11 cellular contexts compared by ENCODE assay signal in the genomic region with DNA sequence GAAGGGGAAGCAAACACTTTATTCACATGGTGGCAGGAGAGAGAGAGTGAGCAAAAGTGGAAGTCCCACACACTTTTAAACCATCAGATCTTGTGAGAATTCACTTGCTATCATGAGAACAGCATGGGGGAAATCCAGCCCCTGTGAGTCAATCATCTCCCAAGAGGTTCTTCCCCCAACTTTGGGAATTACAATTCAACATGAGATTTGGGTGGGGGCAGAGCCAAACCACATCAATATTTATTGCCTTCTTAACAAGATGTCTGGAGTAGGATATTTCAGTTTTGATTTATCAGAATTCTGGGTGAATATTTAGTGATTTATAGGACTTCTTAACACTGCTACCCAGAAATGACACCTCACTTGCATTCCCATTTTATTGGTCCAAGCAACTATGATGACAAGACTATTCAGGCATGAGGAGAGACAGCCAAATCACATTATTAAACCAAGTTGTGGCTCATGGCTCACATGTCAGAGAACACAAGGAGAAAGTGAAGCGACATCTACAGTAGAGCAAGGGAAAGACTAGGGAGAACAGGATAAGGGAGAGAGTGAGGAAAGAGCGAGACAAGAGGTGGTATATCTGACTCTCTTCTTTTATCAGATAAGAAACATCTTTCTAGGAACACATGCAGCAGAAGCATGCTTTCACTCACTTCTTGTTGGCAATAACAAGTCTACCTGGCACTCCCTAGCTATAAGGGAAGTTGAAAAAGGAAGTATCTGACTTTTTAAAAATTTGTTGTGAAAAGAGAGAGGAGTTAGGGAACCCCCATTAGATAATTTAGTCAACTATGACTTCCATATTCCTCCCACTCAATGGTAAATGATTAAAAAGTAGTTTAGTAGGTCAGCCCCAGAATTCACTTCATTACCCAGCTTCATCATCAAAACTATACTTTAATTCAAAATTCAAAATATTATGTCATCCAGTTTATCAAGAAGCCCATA. TPM values are rescaled to one million over a fixed set of nuclear protein-coding genes. Genes with fewer than 3 reads are reported as not detected.
A peak's percentile ranks its signal among the peaks of the same experiment; 100 is the strongest.
DNase-seq lines count a peak whose midpoint lies in the region; ATAC-seq, FAIRE-seq and TF ChIP-seq lines count a peak whose summit lies in the region.
"Had no signal": no experiment of that assay in that cellular context is flagged by ENCODE, and none has a peak within 500 bp of the region (broad histone marks: within the 10 kb centered on the region; RNA-seq: fewer than 3 reads in every experiment).

No MANE protein-coding gene starts in this region.

- no peak for FAIRE-seq in GM12878 (lab: Jason Lieb, UNC)

- peak; percentile 13; the same call in 1 of the 2 replicates for TF ChIP-seq CTCF in LNCaP clone FGC (IDR thresholded peaks at IDR 0.05; ENCODE audit: control insufficient read depth, extremely low read depth, insufficient read depth)
- no peak for TF ChIP-seq CTCF in GM12878 (IDR thresholded peaks at IDR 0.05 in 2 of 3, conservative IDR thresholded peaks at IDR 0.05 in 1 of 3; ENCODE audit: control insufficient read depth in 2 of 3, extremely low read depth in 1 of 3, insufficient read depth in 1 of 3, low read depth in 3 of 3, low read length in 3 of 3)
- TF ChIP-seq CTCF in omental fat pad (IDR thresholded peaks at IDR 0.05), result no peak

- TF ChIP-seq POLR2A in GM12878 (IDR thresholded peaks at IDR 0.05; ENCODE audit: low read depth, low read length), result no peak

- no peaks in the 10 kb centered on the region; the same call in 1 of the 2 replicates for H3K79me2 ChIP-seq in GM12878 (ENCODE audit: control insufficient read depth, insufficient read depth, low read length)

- POLR2A ChIA-PET in GM12878 (lab: Charles Lee), result interaction anchor here (0.6 to 4.9 kb wide), 6 partner anchors 9 to 77 kb away, joined by 3 to 38 read pairs (median 4); no protein-coding TSS in a partner anchor

- peak; percentile 21 to 36; a peak in 3 of 4 replicates for TF ChIP-seq EP300 in GM12878 (IDR thresholded peaks at IDR 0.05; ENCODE audit: borderline replicate concordance in 1 of 2, control insufficient read depth in 1 of 2, low read depth in 2 of 2, low read length in 2 of 2)

- no peaks in the 10 kb centered on the region for H3K36me3 ChIP-seq in GM12878 (ENCODE audit: control insufficient read depth in 2 of 2, insufficient read depth in 2 of 2, low read length in 1 of 2)
- H3K36me3 ChIP-seq: ovary had no signal

- no peak overlapping the region for H3K9ac ChIP-seq in GM12878 (ENCODE audit: control insufficient read depth, insufficient read depth, low read length)

- WGBS in GM12878 (ENCODE audit: insufficient coverage, insufficient replicate concordance, low lambda C conversion rate, missing lambda C conversion rate), result 51% methylated on average over 2 of the region's 2 CpGs

- H3K27ac ChIP-seq in GM12878 (ENCODE audit: control insufficient read depth, insufficient read depth), result peak overlapping the region; percentile 3; the same call in 1 of the 2 replicates
- H3K27ac ChIP-seq: ovary had no signal

- TF ChIP-seq RAD21 in GM12878 (IDR thresholded peaks at IDR 0.05; ENCODE audit: insufficient read depth, low read depth, low read length), result peak; percentile 15; the same call in 1 of the 2 replicates

- CTCF ChIA-PET in GM12878 (lab: Yijun Ruan, JAX), result interaction anchor here (0.7 to 5.2 kb wide), 4 partner anchors 19 to 137 kb away, joined by 3 to 45 read pairs (median 4); no protein-coding TSS in a partner anchor

- H3K4me1 ChIP-seq in GM12878 (ENCODE audit: control insufficient read depth, insufficient read depth, low read length), result peaks cover 27% of the 10 kb centered on the region

- SMC1A ChIA-PET in GM12878 (lab: Charles Lee; ENCODE audit: uncharacterized antibody, unreplicated experiment), result interaction anchor here (0.6 to 10.1 kb wide), 16 partner anchors 9 to 99 kb away, joined by 3 to 183 read pairs (median 5); a partner anchor contains a TSS

- no peak overlapping the region; the same call in 1 of the 2 replicates for H2AFZ ChIP-seq in GM12878 (ENCODE audit: control insufficient read depth, low read depth, low read length)

- intact Hi-C loops in GM12878 (cut with micrococcal nuclease; ENCODE audit: unreplicated experiment), result no loop called here

- no peak overlapping the region for H3K4me2 ChIP-seq in GM12878 (ENCODE audit: control insufficient read depth, insufficient read depth)

- H4K20me1 ChIP-seq in GM12878 (ENCODE audit: control insufficient read depth, insufficient read depth), result no peaks in the 10 kb centered on the region

- no TSS peak for BruUV-seq in GM12878 (replicated peaks; lab: Mats Ljungman, UMichigan)

- in situ Hi-C loops in GM12878 (cut with MboI), result no loop called here

- H3K27me3 ChIP-seq in GM12878 (replicated peaks in 1 of 2; ENCODE audit: control insufficient read depth in 2 of 2, insufficient read depth in 2 of 2, low read length in 1 of 2), result no peaks in the 10 kb centered on the region
- H3K27me3 ChIP-seq: ovary had no signal

- DNase-seq in stimulated activated CD4-positive, alpha-beta T cell treated with anti-CD3 and anti-CD28 coated beads, Interleukin-12 subunit alpha, Interleukin-12 subunit beta, amount 100 ng/mL, for 48 hours (ENCODE audit: low read depth in 2 of 3, low spot score in 1 of 3), result peak in 2 of 3 donors; percentile 33 to 34
- DNase-seq in stimulated activated CD4-positive, alpha-beta T cell treated with anti-CD3 and anti-CD28 coated beads, Interleukin-2, amount 100 ng/mL, for 48 hours, result no peak
- DNase-seq in LNCaP clone FGC (ENCODE audit: low read depth) (no peak), GM12878 (ENCODE audit: low read depth, low spot score) (no peak), omental fat pad (ENCODE audit: low spot score) (no peak), OCI-M2 (lab: John Stamatoyannopoulos, UW; ENCODE audit: unreplicated experiment) (no peak), SIG-M5 treated with dmso at 0.1 percent for 504 hours (lab: John Stamatoyannopoulos, UW; ENCODE audit: unreplicated experiment) (no peak), kidney glomerular epithelial cell (lab: John Stamatoyannopoulos, UW) (no peak)
- DNase-seq: activated CD4-positive, CD25-positive, alpha-beta regulatory T cell treated with anti-CD3 and anti-CD28 coated beads, Interleukin-2, amount 50 U/mL, for 72 hours; NK-92 treated with Interleukin-12 subunit alpha and Interleukin-12 subunit beta, amount 100 ng/mL, for 24 hours; ovary had no signal

- ATAC-seq in GM12878 (peak; percentile 5), omental fat pad (ENCODE audit: low FRiP score) (no peak)

- peaks cover 11% of the 10 kb centered on the region; the same call in 2 of the 3 replicates for H3K9me3 ChIP-seq in GM12878 (replicated peaks; ENCODE audit: control insufficient read depth, insufficient read depth, low read length)
- H3K9me3 ChIP-seq: ovary had no signal

- H3K4me3 ChIP-seq in LNCaP clone FGC (ENCODE audit: low read depth, low read length) (no peak overlapping the region), GM12878 (no peak overlapping the region)
- H3K4me3 ChIP-seq: ovary had no signal

- RAD21 ChIA-PET in GM12878 (lab: Charles Lee; ENCODE audit: unreplicated experiment), result interaction anchor here (0.5 to 7.6 kb wide), 18 partner anchors 15 to 605 kb away, joined by 3 to 150 read pairs (median 4); a partner anchor contains a TSS

TF ChIP-seq in GM12878, 131 proteins besides CTCF, POLR2A, EP300 and RAD21 (continues in another document):
- TF ChIP-seq GATAD2B (conservative IDR thresholded peaks at IDR 0.05; ENCODE audit: low read depth) (peak; percentile 93), CREM (IDR thresholded peaks at IDR 0.05; ENCODE audit: low read depth) (0 out of 2 replicates have a peak, but pooled peaks have one; percentile 15), TCF12 (IDR thresholded peaks at IDR 0.05; ENCODE audit: low read depth, low read length) (peak; percentile 82), CBFB (IDR thresholded peaks at IDR 0.05; ENCODE audit: low read depth) (no peak), NFYA (IDR thresholded peaks at IDR 0.05; ENCODE audit: borderline replicate concordance, low read depth, low read length) (no peak), MTA2 (IDR thresholded peaks at IDR 0.05; ENCODE audit: low read depth) (peak; percentile 44; the same call in 1 of the 2 replicates), JUNB (IDR thresholded peaks at IDR 0.05) (peak; percentile 56), SMARCA5 (IDR thresholded peaks at IDR 0.05) (peak; percentile 82), PML (IDR thresholded peaks at IDR 0.05; ENCODE audit: low read length) (no peak), PAX8 (IDR thresholded peaks at IDR 0.05) (no peak), IKZF1 (conservative IDR thresholded peaks at IDR 0.05) (peak; percentile 80), DPF2 (IDR thresholded peaks at IDR 0.05) (peak; percentile 50; the same call in 1 of the 2 replicates), EED (IDR thresholded peaks at IDR 0.05; ENCODE audit: low read depth) (peak; percentile 73)
- TF ChIP-seq, protein P1, sequence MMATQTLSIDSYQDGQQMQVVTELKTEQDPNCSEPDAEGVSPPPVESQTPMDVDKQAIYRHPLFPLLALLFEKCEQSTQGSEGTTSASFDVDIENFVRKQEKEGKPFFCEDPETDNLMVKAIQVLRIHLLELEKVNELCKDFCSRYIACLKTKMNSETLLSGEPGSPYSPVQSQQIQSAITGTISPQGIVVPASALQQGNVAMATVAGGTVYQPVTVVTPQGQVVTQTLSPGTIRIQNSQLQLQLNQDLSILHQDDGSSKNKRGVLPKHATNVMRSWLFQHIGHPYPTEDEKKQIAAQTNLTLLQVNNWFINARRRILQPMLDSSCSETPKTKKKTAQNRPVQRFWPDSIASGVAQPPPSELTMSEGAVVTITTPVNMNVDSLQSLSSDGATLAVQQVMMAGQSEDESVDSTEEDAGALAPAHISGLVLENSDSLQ (IDR thresholded peaks at IDR 0.05), result peak; percentile 87

RNA-seq across cellular contexts. Expression of a gene that starts 36.6 kb away (rescaled TPM):
- total RNA-seq in GM12878 (2013; cell fraction: nucleolus; rRNA removed), result 586 and 675 TPM in 2 replicates
- total RNA-seq in GM12878 (2014; rRNA removed) (117 and 136 TPM in 2 replicates), GM12878 (2014; rRNA removed; fragmentation: Illumina TruSeq; extraction: Trizol) (167 and 171 TPM in 2 replicates), GM12878 (2021) (154 and 157 TPM in 2 replicates), omental fat pad (100 to 1,000 TPM in 1 of 4 donors, 10 to 100 TPM in 3; 36.5 to 127 (median 67.1) TPM)
- 57.1 TPM for polyA plus RNA-seq in GM12878 (2011; ENCODE audit: low read depth)
- polyA plus RNA-seq in GM12878 (2011; rRNA removed) (171 and 221 TPM in 2 replicates), GM12878 (2014; fragmentation: Illumina TruSeq; extraction: Trizol) (156 and 163 TPM in 2 replicates), GM12878 (2014; fragmentation: Nextera tagmentation; extraction: Ambion mirVana) (10 to 100 TPM; 72.9 to 73.6 TPM), GM12878 (2014; rRNA removed) (75.1 and 80.9 TPM in 2 replicates), GM12878 (2016; fragmentation: Nextera tagmentation; extraction: Ambion mirVana) (100 to 1,000 TPM; 117 to 119 TPM)
- 125 and 161 TPM in 2 replicates for polyA plus RNA-seq in GM12878 (2011; cell fraction: cytosol; rRNA removed)
- polyA plus RNA-seq in GM12878 (2011; cell fraction: nucleus; rRNA removed), result 106 and 128 TPM in 2 replicates
- polyA plus RNA-seq in GM12878 (2012), result 67.1 and 78.4 TPM in 2 replicates
- polyA minus RNA-seq in GM12878 (2011; rRNA and poly(A)+ RNA removed), result 240 and 280 TPM in 2 replicates
- polyA minus RNA-seq in GM12878 (2011; cell fraction: cytosol; rRNA and poly(A)+ RNA removed), result 70.3 and 72.0 TPM in 2 replicates
- polyA minus RNA-seq in GM12878 (2011; cell fraction: nucleus; rRNA and poly(A)+ RNA removed), result 150 and 243 TPM in 2 replicates

Comparison
In these comparisons a context has a peak if more than half of its experiments do, and no peak if none do; other contexts are left out.
1. DNase-seq: peak in stimulated activated CD4-positive, alpha-beta T cell treated with anti-CD3 and anti-CD28 coated beads, Interleukin-12 subunit alpha, Interleukin-12 subunit beta, amount 100 ng/mL, for 48 hours (2 of 3); none in stimulated activated CD4-positive, alpha-beta T cell treated with anti-CD3 and anti-CD28 coated beads, Interleukin-2, amount 100 ng/mL, for 48 hours (0 of 2), LNCaP clone FGC (single experiment), GM12878 (single experiment), omental fat pad (single experiment), OCI-M2 (single experiment), SIG-M5 treated with dmso at 0.1 percent for 504 hours (single experiment) and kidney glomerular epithelial cell (single experiment).